3 cellular contexts compared by ENCODE assay signal in the genomic region with DNA sequence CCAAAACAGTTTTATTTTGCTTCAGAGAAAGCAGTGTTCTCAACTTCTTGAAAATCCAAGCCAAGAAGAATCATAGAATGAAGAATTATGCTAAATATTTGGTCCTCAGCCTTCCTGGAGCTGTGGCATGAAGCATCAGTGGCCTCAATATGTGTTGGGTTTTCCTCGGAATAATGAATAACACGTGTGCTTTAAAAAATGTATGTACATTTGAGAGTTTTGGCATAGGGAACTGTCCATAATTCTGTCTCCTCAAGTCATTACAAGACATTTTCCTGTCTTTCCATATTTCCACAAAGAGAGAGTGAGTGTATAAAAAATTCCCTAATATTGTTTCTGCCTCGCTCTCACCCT.
TF ChIP-seq lines count a peak whose summit lies in the region.

No MANE protein-coding gene starts in this region.

TF ChIP-seq in SK-N-SH treated with all-trans-retinoic acid at 6 μM for 48 hours, 23 proteins besides CTCF, POLR2A, EP300 and RAD21:
- TF ChIP-seq TSHZ2 (CRISPR knock-in tag; IDR thresholded peaks at IDR 0.05) (no peak), ZFP3 (CRISPR knock-in tag; IDR thresholded peaks at IDR 0.05) (no peak), CSRNP3 (CRISPR knock-in tag; IDR thresholded peaks at IDR 0.05) (no peak), BACH2 (CRISPR knock-in tag; IDR thresholded peaks at IDR 0.05; ENCODE audit: borderline replicate concordance) (no peak), ARNTL (CRISPR knock-in tag; IDR thresholded peaks at IDR 0.05; ENCODE audit: borderline replicate concordance, low read depth) (no peak), OSR1 (CRISPR knock-in tag; IDR thresholded peaks at IDR 0.05) (no peak), PPARA (CRISPR knock-in tag; IDR thresholded peaks at IDR 0.05; ENCODE audit: borderline replicate concordance) (no peak), ZC3H10 (CRISPR knock-in tag; IDR thresholded peaks at IDR 0.05) (no peak), ZFP30 (CRISPR knock-in tag; IDR thresholded peaks at IDR 0.05) (no peak)
TF ChIP-seq in SK-N-SH treated with all-trans-retinoic acid at 6 μM for 48 hours: peak in this region for 0.

TF ChIP-seq in SK-N-SH, 30 proteins besides CTCF, POLR2A, EP300 and RAD21 (continued from another document):
- TF ChIP-seq IRF3 (IDR thresholded peaks at IDR 0.05; ENCODE audit: low read depth, low read length): no peak

TF ChIP-seq in HepG2, 621 proteins besides CTCF, POLR2A, EP300 and RAD21:
- TF ChIP-seq MLXIP (CRISPR knock-in tag; IDR thresholded peaks at IDR 0.05; ENCODE audit: borderline replicate concordance): no peak
- TF ChIP-seq JUN (CRISPR knock-in tag; IDR thresholded peaks at IDR 0.05): no peak
- TF ChIP-seq HIVEP1 (CRISPR knock-in tag; IDR thresholded peaks at IDR 0.05): no peak
- TF ChIP-seq NFYB (CRISPR knock-in tag; IDR thresholded peaks at IDR 0.05): no peak
- no peak for TF ChIP-seq RFX1 (IDR thresholded peaks at IDR 0.05)
- no peak for TF ChIP-seq REPIN1 (CRISPR knock-in tag; IDR thresholded peaks at IDR 0.05; ENCODE audit: borderline replicate concordance, low read depth)
- no peak for TF ChIP-seq GMEB2 (CRISPR knock-in tag; IDR thresholded peaks at IDR 0.05; ENCODE audit: low read depth)
- TF ChIP-seq HNRNPK (IDR thresholded peaks at IDR 0.05; ENCODE audit: low read depth, low read length, poor library complexity, severe bottlenecking): no peak
- TF ChIP-seq NR0B2 (CRISPR knock-in tag; IDR thresholded peaks at IDR 0.05): no peak
- no peak for TF ChIP-seq MAFK (conservative IDR thresholded peaks at IDR 0.05 in 1 of 2, IDR thresholded peaks at IDR 0.05 in 1 of 2; ENCODE audit: low read length in 2 of 2)
- no peak for TF ChIP-seq PCBP2 (optimal IDR thresholded peaks at IDR 0.05; ENCODE audit: low read depth, low read length, poor library complexity, severe bottlenecking)
TF ChIP-seq in HepG2: peak in this region for 0.
